Comparison of ENCODE assay signal across 8 cellular contexts in the genomic region with DNA sequence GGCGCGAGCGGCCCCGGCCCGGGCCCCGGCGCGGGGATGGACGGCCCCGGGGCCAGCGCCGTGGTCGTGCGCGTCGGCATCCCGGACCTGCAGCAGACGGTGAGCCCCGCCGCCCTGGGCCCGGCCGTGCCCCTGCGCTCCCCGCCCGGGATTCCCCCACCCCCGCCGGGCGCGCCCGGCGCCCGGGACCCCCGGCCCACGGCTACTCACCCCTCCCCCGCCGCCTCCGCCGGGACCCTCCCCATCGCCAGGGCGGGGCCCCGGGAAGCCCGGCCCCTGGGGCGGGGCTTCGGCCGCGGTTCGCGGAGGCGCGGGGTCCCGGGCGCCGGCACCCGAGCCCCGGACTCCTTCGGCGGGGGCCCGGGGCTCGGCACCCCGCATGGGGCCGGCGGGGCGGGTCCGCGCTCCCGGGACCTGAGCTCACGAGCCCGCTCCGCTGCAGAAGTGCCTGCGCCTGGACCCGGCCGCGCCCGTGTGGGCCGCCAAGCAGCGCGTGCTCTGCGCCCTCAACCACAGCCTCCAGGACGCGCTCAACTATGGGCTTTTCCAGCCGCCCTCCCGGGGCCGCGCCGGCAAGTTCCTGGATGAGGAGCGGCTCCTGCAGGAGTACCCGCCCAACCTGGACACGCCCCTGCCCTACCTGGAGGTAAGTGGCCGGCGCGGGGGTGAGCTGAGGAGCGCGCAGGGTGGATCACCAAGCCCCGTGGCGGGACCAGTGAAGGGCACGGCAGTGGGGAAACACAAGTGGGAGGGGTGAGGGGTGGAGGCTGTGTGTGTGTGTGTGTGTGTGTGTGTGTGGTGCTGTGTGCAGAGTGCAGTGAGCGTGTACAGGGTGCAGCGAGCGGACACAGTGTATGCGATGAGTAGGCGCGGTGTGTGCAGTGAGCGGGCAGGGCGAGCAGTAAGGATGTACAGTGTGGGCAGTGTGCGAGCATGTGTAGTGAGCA. TPM values are rescaled to one million over a fixed set of nuclear protein-coding genes. Genes with fewer than 3 reads are reported as not detected.
DNase-seq lines count a peak whose midpoint lies in the region; ATAC-seq and TF ChIP-seq lines count a peak whose summit lies in the region.

No MANE protein-coding gene starts in this region.

- POLR2A ChIA-PET in activated B cell treated with CpG ODN at 0.5 μM for 24 hours (lab: Charles Lee) = no interaction called here

- intact Hi-C loops in activated B cell treated with CpG ODN at 0.5 μM for 24 hours (cut with micrococcal nuclease) = no loop called here

- H3K27ac Mint-ChIP-seq in activated B cell treated with CpG ODN at 0.5 μM for 24 hours = no peak overlapping the region

- H3K27me3 ChIP-seq in BLaER1 (no peaks in the 10 kb centered on the region), foreskin keratinocyte (peaks cover 20% of the 10 kb centered on the region), parathyroid adenoma (ENCODE audit: control insufficient read depth, insufficient read depth, low read length) (no peaks in the 10 kb centered on the region)

- H3K27ac ChIP-seq in BLaER1 = peak overlapping the region; percentile 65
- H3K27ac ChIP-seq in foreskin keratinocyte = no peak overlapping the region
- H3K27ac ChIP-seq in parathyroid adenoma = no peak overlapping the region

- H3K9ac ChIP-seq in BLaER1 (peak overlapping the region; percentile 78), parathyroid adenoma (no peak overlapping the region)

- peak overlapping the region; percentile 81 for H3K4me3 ChIP-seq in BLaER1
- H3K4me3 ChIP-seq in parathyroid adenoma (ENCODE audit: low read depth, low read length) = peak overlapping the region; percentile 47

- H3K4me1 ChIP-seq in BLaER1 (peaks cover 47% of the 10 kb centered on the region), foreskin keratinocyte (no peaks in the 10 kb centered on the region), parathyroid adenoma (no peaks in the 10 kb centered on the region)

- H3K9me3 ChIP-seq in BLaER1 (peaks cover 15% of the 10 kb centered on the region), parathyroid adenoma (ENCODE audit: control insufficient read depth, low read length) (no peaks in the 10 kb centered on the region)

- peaks cover 12% of the 10 kb centered on the region for H3K4me1 Mint-ChIP-seq in activated B cell treated with CpG ODN at 0.5 μM for 24 hours

- H3K4me2 ChIP-seq in BLaER1 (peak overlapping the region; percentile 75), parathyroid adenoma (ENCODE audit: low read length) (peak overlapping the region; percentile 58)

- CTCF ChIA-PET in activated B cell treated with CpG ODN at 0.5 μM for 24 hours (lab: Charles Lee) = no interaction called here

- peak overlapping the region; percentile 58 for H3K4me3 Mint-ChIP-seq in activated B cell treated with CpG ODN at 0.5 μM for 24 hours

- H3K36me3 Mint-ChIP-seq in activated B cell treated with CpG ODN at 0.5 μM for 24 hours (ENCODE audit: low read depth) = no peaks in the 10 kb centered on the region

- TF ChIP-seq CTCF in activated B cell treated with CpG ODN at 0.5 μM for 24 hours (IDR thresholded peaks at IDR 0.05) = no peak
- TF ChIP-seq CTCF in foreskin keratinocyte (conservative IDR thresholded peaks at IDR 0.05) = peak; percentile 27
- TF ChIP-seq CTCF in parathyroid adenoma (IDR thresholded peaks at IDR 0.05) = no peak

- H3K36me3 ChIP-seq in BLaER1 = peaks cover 43% of the 10 kb centered on the region
- H3K36me3 ChIP-seq in parathyroid adenoma (ENCODE audit: control insufficient read depth, insufficient read depth, low read length) = no peaks in the 10 kb centered on the region

- peaks cover 41% of the 10 kb centered on the region for H3K27me3 Mint-ChIP-seq in activated B cell treated with CpG ODN at 0.5 μM for 24 hours

- H3K9me3 Mint-ChIP-seq in activated B cell treated with CpG ODN at 0.5 μM for 24 hours = no peaks in the 10 kb centered on the region

- H2AFZ ChIP-seq in parathyroid adenoma = no peak overlapping the region

- ATAC-seq in activated B cell treated with CpG ODN at 0.5 μM for 24 hours (ENCODE audit: low read depth) = peak; percentile 48
- ATAC-seq in foreskin keratinocyte = peak; percentile 75
- no peak for ATAC-seq in HG03139 (IDR thresholded peaks at IDR 0.05; ENCODE audit: unreplicated experiment)
- no peak for ATAC-seq in GM18873 (IDR thresholded peaks at IDR 0.05; ENCODE audit: low FRiP score, unreplicated experiment)
- ATAC-seq in HG03342 (IDR thresholded peaks at IDR 0.05; ENCODE audit: unreplicated experiment) = no peak

- peaks cover 49% of the 10 kb centered on the region for H4K20me1 ChIP-seq in BLaER1

- DNase-seq in HK-2 (ENCODE audit: unreplicated experiment) = peak; percentile 78
- DNase-seq in activated B cell treated with CpG ODN at 0.5 μM for 24 hours = peak; percentile 29
- DNase-seq in foreskin keratinocyte = peak; percentile 59 to 78

- no peaks in the 10 kb centered on the region for H3K79me2 ChIP-seq in parathyroid adenoma

RNA-seq across cellular contexts. Expression of a gene that starts 2.3 kb away (rescaled TPM):
- total RNA-seq in activated B cell treated with CpG ODN at 0.5 μM for 24 hours = not detected in 2 replicates
- 3.7 and 4.0 TPM in 2 replicates for total RNA-seq in foreskin keratinocyte
- 2.2 and 2.6 TPM in 2 replicates for polyA plus RNA-seq in foreskin keratinocyte

RNA-seq across cellular contexts. Expression of a gene that starts 46.9 kb away (rescaled TPM):
- 49.0 and 50.9 TPM in 2 replicates for total RNA-seq in activated B cell treated with CpG ODN at 0.5 μM for 24 hours
- total RNA-seq in foreskin keratinocyte = 22.7 and 28.8 TPM in 2 replicates
- polyA plus RNA-seq in foreskin keratinocyte = 23.5 and 29.2 TPM in 2 replicates

Comparison
In these comparisons a context has a peak if more than half of its experiments do, and no peak if none do; other contexts are left out.
1. ATAC-seq: peak in activated B cell treated with CpG ODN at 0.5 μM for 24 hours (single experiment) and foreskin keratinocyte (single experiment); none in HG03139 (single experiment), GM18873 (single experiment) and HG03342 (single experiment).
2. Peak in every context shown above with its lines, with median percentiles within 50 percentile points of each other: DNase-seq.